8 cellular contexts compared by ENCODE assay signal in the genomic region with DNA sequence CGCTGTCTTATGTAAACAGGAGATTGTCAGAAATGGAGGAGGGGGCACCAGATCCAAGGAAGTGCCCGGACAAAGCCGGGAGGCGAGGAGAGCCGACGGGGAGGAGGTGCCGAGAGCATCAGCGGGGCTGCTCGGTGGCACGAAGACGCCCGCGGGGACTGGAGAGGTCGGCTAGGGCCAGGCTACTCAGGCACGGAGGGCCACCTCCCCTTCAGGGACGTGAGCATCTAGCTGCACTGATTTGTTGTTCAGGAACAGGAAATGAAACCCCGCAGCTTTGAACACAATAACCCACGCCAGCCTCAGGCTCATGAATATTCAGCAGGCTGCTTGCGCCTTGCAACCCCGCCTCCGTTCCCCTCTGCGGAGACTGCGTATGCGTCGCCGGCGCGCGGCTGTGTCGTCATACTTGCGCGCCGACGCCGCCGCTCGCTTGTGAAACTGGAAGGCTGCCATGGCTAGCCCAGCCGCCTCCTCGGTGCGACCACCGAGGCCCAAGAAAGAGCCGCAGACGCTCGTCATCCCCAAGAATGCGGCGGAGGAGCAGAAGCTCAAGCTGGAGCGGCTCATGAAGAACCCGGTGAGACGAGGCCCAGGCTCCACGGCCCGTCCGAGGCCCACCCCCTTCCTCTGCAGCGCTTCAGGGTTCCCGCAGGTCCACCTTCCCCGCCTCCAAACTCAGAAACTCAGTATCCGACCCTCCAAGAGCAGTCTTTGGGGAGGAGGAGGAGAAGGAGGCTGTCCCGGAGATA. TPM values are rescaled to one million over a fixed set of nuclear protein-coding genes. Genes with fewer than 3 reads are reported as not detected.
A peak's percentile ranks its signal among the peaks of the same experiment; 100 is the strongest.
DNase-seq lines count a peak whose midpoint lies in the region; ATAC-seq, FAIRE-seq and TF ChIP-seq lines count a peak whose summit lies in the region.

Gene PRKRIP1 (plus strand): TSS at position 406 of the 752 bp plus-strand sequence. CDS start 49 bp downstream, at position 455.

- peak within 1 kb of the TSS; percentile 71 for H3K4me3 ChIP-seq in iPS-11a (ENCODE audit: low read depth, low read length)
- peak within 1 kb of the TSS; percentile 95 for H3K4me3 ChIP-seq in skeletal muscle cell (ENCODE audit: low read depth, low read length)

- H3K36me3 Mint-ChIP-seq in brain = peaks cover 52% of the 10 kb centered on the region

- FAIRE-seq in A204.1 (lab: Jason Lieb, UNC) = peak; percentile 21

- peak within 1 kb of the TSS; percentile 89 to 97 (median 93) for H3K4me3 Mint-ChIP-seq in brain

- peaks cover 28% of the 10 kb centered on the region for H3K4me1 Mint-ChIP-seq in brain

- no peak for TF ChIP-seq CTCF in brain (conservative IDR thresholded peaks at IDR 0.05)

- H3K9me3 Mint-ChIP-seq in brain = no peaks in the 10 kb centered on the region

- H3K27me3 Mint-ChIP-seq in brain = peaks cover 14% of the 10 kb centered on the region

- H3K27ac Mint-ChIP-seq in brain = peak within 1 kb of the TSS; percentile 98 to 99 (median 99)

- ATAC-seq in GM18867 (IDR thresholded peaks at IDR 0.05; ENCODE audit: unreplicated experiment) = peak; percentile 96
- ATAC-seq in HG03097 (IDR thresholded peaks at IDR 0.05; ENCODE audit: low FRiP score, unreplicated experiment) = peak; percentile 96

- DNase-seq in NCI-H2171 (lab: John Stamatoyannopoulos, UW) (peak; percentile 95), UCSD-AML1 (lab: John Stamatoyannopoulos, UW; ENCODE audit: unreplicated experiment) (peak; percentile 69), skeletal muscle cell (ENCODE audit: low read depth) (peak; percentile 78)

RNA-seq across cellular contexts. Expression of gene PRKRIP1, which starts in this region (rescaled TPM):
- polyA plus RNA-seq in brain (ENCODE audit: insufficient read depth, low read depth, low replicate concordance) = 17.8 TPM

Comparison
In these comparisons a context has a peak if more than half of its experiments do, and no peak if none do; other contexts are left out.
1. Peak in every context shown above with its lines: DNase-seq, ATAC-seq and H3K4me3 ChIP-seq.